In the genomic region with DNA sequence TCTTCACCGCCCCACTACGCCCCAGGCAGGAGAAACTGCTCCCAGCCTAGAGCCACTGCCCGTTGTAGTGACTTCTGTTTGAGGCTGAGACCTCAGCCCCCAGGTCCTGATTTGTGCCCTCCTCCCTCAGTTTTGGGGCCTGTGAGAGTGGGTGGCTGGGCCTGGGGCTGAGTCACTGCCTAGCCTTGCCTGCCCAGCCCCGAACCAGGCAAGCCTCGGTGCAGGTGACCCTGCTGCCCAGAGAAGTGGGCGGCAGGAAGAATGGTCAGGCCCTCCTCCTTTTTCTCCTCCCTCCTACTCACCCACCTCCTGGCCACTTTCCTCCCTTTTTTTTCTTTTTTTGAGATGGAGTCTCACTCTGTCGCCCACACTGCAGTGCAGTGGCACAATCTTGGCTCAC, we compare ENCODE assay signal across 10 cellular contexts.
A peak's percentile ranks its signal among the peaks of the same experiment; 100 is the strongest.
DNase-seq lines count a peak whose midpoint lies in the region; ATAC-seq, FAIRE-seq and TF ChIP-seq lines count a peak whose summit lies in the region.
"Had no signal": no experiment of that assay in that cellular context is flagged by ENCODE, and none has a peak within 500 bp of the region (broad histone marks: within the 10 kb centered on the region; RNA-seq: fewer than 3 reads in every experiment).

No MANE protein-coding gene starts in this region.

- H3K27me3 ChIP-seq in HepG2 (ENCODE audit: control insufficient read depth in 1 of 2, insufficient read depth in 2 of 2, low read length in 2 of 2) (no peaks in the 10 kb centered on the region), subcutaneous abdominal adipose tissue (ENCODE audit: control insufficient read depth in 5 of 5, insufficient read depth in 4 of 5, low read length in 5 of 5) (no peaks in the 10 kb centered on the region)

- no peak overlapping the region for H3K4me3 ChIP-seq in HepG2 (replicated peaks in 1 of 3; ENCODE audit: insufficient read depth in 1 of 3, low read depth in 2 of 3, low read length in 3 of 3)
- H3K4me3 ChIP-seq in subcutaneous abdominal adipose tissue (ENCODE audit: low read depth in 1 of 5, low read length in 5 of 5), result no peak overlapping the region

- H3K27ac Mint-ChIP-seq in activated CD4-positive, alpha-beta T cell treated with anti-CD3 and anti-CD28 coated beads, Interleukin-2, amount 10 ng/mL, durations not matched to agents 7 days and 5 days, result peak overlapping the region; percentile 97
- H3K27ac Mint-ChIP-seq in activated T-helper 1 cell treated with anti-CD3 and anti-CD28 coated beads, Interleukin-12 subunit alpha, Interleukin-12 subunit beta, Interleukin-2, Interleukin-4 antibody, amounts not matched to agents 30 ng/mL and 10 ng/mL and 1 ng/mL, durations not matched to agents 14 hours and 24 hours and 36 hours, result peak overlapping the region; percentile 99

- no peak for TF ChIP-seq CTCF in HepG2 (CRISPR knock-in tag; IDR thresholded peaks at IDR 0.05)
- no peak for TF ChIP-seq CTCF in GM10248 (IDR thresholded peaks at IDR 0.05; ENCODE audit: control extremely low read depth, extremely low read depth, low read depth, missing control alignments)
- no peak for TF ChIP-seq CTCF in GM13977 (IDR thresholded peaks at IDR 0.05; ENCODE audit: extremely low read depth, insufficient read depth, missing control alignments)

- FAIRE-seq in HepG2 (lab: Jason Lieb, UNC), result no peak
- FAIRE-seq: bronchial epithelial cell had no signal

- H3K27ac ChIP-seq in HepG2 (ENCODE audit: extremely low read length, insufficient read depth, low read length) (no peak overlapping the region), subcutaneous abdominal adipose tissue (ENCODE audit: low read depth, low read length) (peak overlapping the region; percentile 85)

- no TSS peak for BruUV-seq in HepG2 (replicated peaks; lab: Mats Ljungman, UMichigan)

- DNase-seq in activated CD4-positive, alpha-beta T cell treated with anti-CD3 and anti-CD28 coated beads, Interleukin-2, amount 10 ng/mL, durations not matched to agents 7 days and 5 days, result no peak
- DNase-seq in activated CD4-positive, alpha-beta T cell treated with anti-CD3 and anti-CD28 coated beads, Interleukin-2, amount 50 U/mL, for 1 hour, result no peak
- DNase-seq in activated T-helper 1 cell treated with anti-CD3 and anti-CD28 coated beads, Interleukin-12 subunit alpha, Interleukin-12 subunit beta, Interleukin-2, Interleukin-4 antibody, amounts not matched to agents 30 ng/mL and 10 ng/mL and 1 ng/mL, durations not matched to agents 14 hours and 24 hours and 36 hours (ENCODE audit: low spot score), result no peak
- DNase-seq in HepG2 (ENCODE audit: low spot score) (no peak), GM10248 (ENCODE audit: extremely low spot score) (no peak), DMS79 treated with DMSO at 0.1 percent for 48 hours (lab: John Stamatoyannopoulos, UW) (no peak), GM13977 (ENCODE audit: low spot score) (no peak)
- DNase-seq: stimulated activated CD4-positive, alpha-beta T cell treated with anti-CD3 and anti-CD28 coated beads, Interleukin-4, amount 100 ng/mL, for 24 hours had no signal

- no peak overlapping the region for H2AFZ ChIP-seq in HepG2 (ENCODE audit: low read length)

- in situ Hi-C loops in HepG2 (cut with HindIII; ENCODE audit: extremely low pct_ligation_motif_present, low pct_unique_long_range_greater_than_20kb), result loop anchor here (10.0 kb wide), 1 partner anchor 65 kb away; a partner anchor contains a TSS
- in situ Hi-C loops in GM13977 (cut with MboI; ENCODE audit: low pct_unique_long_range_greater_than_20kb, low sequenced_read_pairs, unreplicated experiment), result loop anchor here (10.0 kb wide), 1 partner anchor 65 kb away; a partner anchor contains a TSS

- WGBS in HepG2 (ENCODE audit: low lambda C conversion rate), result 72% methylated on average over 7 of the region's 7 CpGs

- intact Hi-C loops in activated T-helper 1 cell treated with anti-CD3 and anti-CD28 coated beads, Interleukin-12 subunit alpha, Interleukin-12 subunit beta, Interleukin-2, Interleukin-4 antibody, amounts not matched to agents 30 ng/mL and 10 ng/mL and 1 ng/mL, durations not matched to agents 14 hours and 24 hours and 36 hours (cut with micrococcal nuclease), result loop anchor here (1.0 kb wide), 7 partner anchors 9 to 61 kb away; no protein-coding TSS in a partner anchor
- intact Hi-C loops in HepG2 (cut with micrococcal nuclease; ENCODE audit: unreplicated experiment), result loop anchor here (2.0 kb wide), 1 partner anchor 19 kb away; no protein-coding TSS in a partner anchor

- H3K79me2 ChIP-seq in HepG2 (ENCODE audit: insufficient read depth, low read length), result no peaks in the 10 kb centered on the region

- CTCF ChIA-PET in activated CD4-positive, alpha-beta T cell treated with anti-CD3 and anti-CD28 coated beads, Interleukin-2, amount 10 ng/mL, durations not matched to agents 7 days and 5 days (lab: Charles Lee), result interaction anchor here (0.8 to 1.4 kb wide), 6 partner anchors 10 to 47 kb away, joined by 3 to 10 read pairs (median 3); no protein-coding TSS in a partner anchor
- CTCF ChIA-PET in HepG2 (lab: Yijun Ruan, JAX; ENCODE audit: low intra/inter-chr PET ratio, low total read pairs) (no interaction called here), GM10248 (lab: Yijun Ruan, JAX) (no interaction called here)

- no peaks in the 10 kb centered on the region for H3K27me3 Mint-ChIP-seq in activated CD4-positive, alpha-beta T cell treated with anti-CD3 and anti-CD28 coated beads, Interleukin-2, amount 10 ng/mL, durations not matched to agents 7 days and 5 days
- no peaks in the 10 kb centered on the region for H3K27me3 Mint-ChIP-seq in activated T-helper 1 cell treated with anti-CD3 and anti-CD28 coated beads, Interleukin-12 subunit alpha, Interleukin-12 subunit beta, Interleukin-2, Interleukin-4 antibody, amounts not matched to agents 30 ng/mL and 10 ng/mL and 1 ng/mL, durations not matched to agents 14 hours and 24 hours and 36 hours (ENCODE audit: insufficient read depth)

- H3K4me1 Mint-ChIP-seq in activated CD4-positive, alpha-beta T cell treated with anti-CD3 and anti-CD28 coated beads, Interleukin-2, amount 10 ng/mL, durations not matched to agents 7 days and 5 days, result peaks cover 73% of the 10 kb centered on the region
- peaks cover 48% of the 10 kb centered on the region for H3K4me1 Mint-ChIP-seq in activated T-helper 1 cell treated with anti-CD3 and anti-CD28 coated beads, Interleukin-12 subunit alpha, Interleukin-12 subunit beta, Interleukin-2, Interleukin-4 antibody, amounts not matched to agents 30 ng/mL and 10 ng/mL and 1 ng/mL, durations not matched to agents 14 hours and 24 hours and 36 hours (ENCODE audit: low read depth)

- H3K9ac ChIP-seq in HepG2 (ENCODE audit: insufficient read depth, low read depth, low read length) (no peak overlapping the region), subcutaneous abdominal adipose tissue (ENCODE audit: low read length in 5 of 5) (no peak overlapping the region)

- no peaks in the 10 kb centered on the region for H3K36me3 ChIP-seq in HepG2 (replicated peaks in 1 of 2; ENCODE audit: control insufficient read depth in 1 of 2, insufficient read depth in 2 of 2, low read length in 2 of 2)
- H3K36me3 ChIP-seq in subcutaneous abdominal adipose tissue (ENCODE audit: control insufficient read depth in 5 of 5, insufficient read depth in 5 of 5, low read length in 5 of 5), result no peaks in the 10 kb centered on the region

- ATAC-seq in HepG2, result no peak

- no peak for TF ChIP-seq POLR2A in HepG2 (IDR thresholded peaks at IDR 0.05; ENCODE audit: insufficient read depth in 1 of 2, low read depth in 2 of 2, low read length in 2 of 2)

- peaks cover 98% of the 10 kb centered on the region for H3K4me1 ChIP-seq in HepG2 (ENCODE audit: insufficient read depth, low read length)
- peaks cover 2 to 36% (median 33%) of the 10 kb centered on the region in 5 donors for H3K4me1 ChIP-seq in subcutaneous abdominal adipose tissue (ENCODE audit: control insufficient read depth in 5 of 5, insufficient read depth in 5 of 5, low read length in 5 of 5)

- no peaks in the 10 kb centered on the region for H3K9me3 ChIP-seq in HepG2 (ENCODE audit: low read length)
- H3K9me3 ChIP-seq in subcutaneous abdominal adipose tissue (ENCODE audit: control insufficient read depth in 5 of 5, low read length in 5 of 5), result no peaks in the 10 kb centered on the region

- H3K36me3 Mint-ChIP-seq in activated CD4-positive, alpha-beta T cell treated with anti-CD3 and anti-CD28 coated beads, Interleukin-2, amount 10 ng/mL, durations not matched to agents 7 days and 5 days (ENCODE audit: low read depth), result peaks cover 2% of the 10 kb centered on the region
- H3K36me3 Mint-ChIP-seq in activated T-helper 1 cell treated with anti-CD3 and anti-CD28 coated beads, Interleukin-12 subunit alpha, Interleukin-12 subunit beta, Interleukin-2, Interleukin-4 antibody, amounts not matched to agents 30 ng/mL and 10 ng/mL and 1 ng/mL, durations not matched to agents 14 hours and 24 hours and 36 hours (ENCODE audit: low read depth), result peaks cover 3% of the 10 kb centered on the region

- H3K4me3 Mint-ChIP-seq in activated CD4-positive, alpha-beta T cell treated with anti-CD3 and anti-CD28 coated beads, Interleukin-2, amount 10 ng/mL, durations not matched to agents 7 days and 5 days, result peak overlapping the region; percentile 45
- H3K4me3 Mint-ChIP-seq in activated T-helper 1 cell treated with anti-CD3 and anti-CD28 coated beads, Interleukin-12 subunit alpha, Interleukin-12 subunit beta, Interleukin-2, Interleukin-4 antibody, amounts not matched to agents 30 ng/mL and 10 ng/mL and 1 ng/mL, durations not matched to agents 14 hours and 24 hours and 36 hours, result peak overlapping the region; percentile 65

- H3K4me2 ChIP-seq in HepG2 (ENCODE audit: low read depth, low read length), result peak overlapping the region; percentile 94; the same call in 1 of the 2 replicates

- no peak for TF ChIP-seq EP300 in HepG2 (IDR thresholded peaks at IDR 0.05; ENCODE audit: low read depth in 2 of 2, low read length in 2 of 2)
- no peak for TF ChIP-seq EP300 in HepG2 (CRISPR knock-in tag; IDR thresholded peaks at IDR 0.05; ENCODE audit: borderline replicate concordance)

- no peaks in the 10 kb centered on the region for H4K20me1 ChIP-seq in HepG2 (ENCODE audit: insufficient read depth, low read length)

- H3K9me3 Mint-ChIP-seq in activated CD4-positive, alpha-beta T cell treated with anti-CD3 and anti-CD28 coated beads, Interleukin-2, amount 10 ng/mL, durations not matched to agents 7 days and 5 days, result no peaks in the 10 kb centered on the region
- no peaks in the 10 kb centered on the region for H3K9me3 Mint-ChIP-seq in activated T-helper 1 cell treated with anti-CD3 and anti-CD28 coated beads, Interleukin-12 subunit alpha, Interleukin-12 subunit beta, Interleukin-2, Interleukin-4 antibody, amounts not matched to agents 30 ng/mL and 10 ng/mL and 1 ng/mL, durations not matched to agents 14 hours and 24 hours and 36 hours

- POLR2A ChIA-PET in activated CD4-positive, alpha-beta T cell treated with anti-CD3 and anti-CD28 coated beads, Interleukin-2, amount 10 ng/mL, durations not matched to agents 7 days and 5 days (lab: Charles Lee), result interaction anchor here (0.7 kb wide), 2 partner anchors 15 to 265 kb away, joined by 3 read pairs; no protein-coding TSS in a partner anchor
- POLR2A ChIA-PET in HepG2 (lab: Yijun Ruan, JAX), result interaction anchor here (0.6 to 11.0 kb wide), 7 partner anchors 9 to 230 kb away, joined by 3 to 97 read pairs (median 5); a partner anchor contains a TSS
- POLR2A ChIA-PET in GM10248 (lab: Yijun Ruan, JAX), result interaction anchor here (0.6 kb wide), 1 partner anchor 104 kb away, joined by 6 read pairs; no protein-coding TSS in a partner anchor

- TF ChIP-seq RAD21 in HepG2 (CRISPR knock-in tag; IDR thresholded peaks at IDR 0.05), result no peak
